29 cellular contexts compared by ENCODE assay signal in the genomic region with DNA sequence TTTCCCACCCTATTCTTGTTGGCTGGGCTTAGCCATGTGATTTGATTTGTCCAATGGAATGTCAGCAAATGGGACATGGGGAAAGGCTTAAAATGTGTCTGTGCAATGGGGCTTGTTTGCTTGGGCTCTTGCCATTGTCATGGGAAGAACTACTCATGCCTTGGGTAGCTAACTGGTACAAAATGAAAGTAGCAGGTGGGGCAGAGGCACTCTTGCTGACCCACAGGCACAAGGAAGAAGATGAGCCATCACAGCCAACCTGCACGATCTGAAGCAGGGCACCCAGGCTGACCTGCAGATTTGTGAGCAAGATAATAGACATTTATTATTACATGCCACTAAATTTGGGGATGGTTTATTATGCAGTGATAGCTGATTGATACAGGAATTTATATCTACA.
"Had no signal": no experiment of that assay in that cellular context is flagged by ENCODE, and none has a peak within 500 bp of the region (broad histone marks: within the 10 kb centered on the region; RNA-seq: fewer than 3 reads in every experiment).

No MANE protein-coding gene starts in this region.

- H3K4me3 ChIP-seq: stomach, suprapubic skin, testis, thoracic aorta, thyroid gland, tibial artery, tibial nerve, transverse colon, upper lobe of left lung, upper lobe of right lung, uterus, vagina had no signal

- H3K9me3 ChIP-seq: stomach, testis, thoracic aorta, thyroid gland, tibial artery, tibial nerve, transverse colon, upper lobe of right lung, uterus, vagina had no signal

- H3K4me1 ChIP-seq: stomach, suprapubic skin, testis, thyroid gland, tibial artery, tibial nerve, transverse colon, upper lobe of left lung, upper lobe of right lung, uterus, vagina had no signal

- H3K36me3 ChIP-seq: stomach, suprapubic skin, thoracic aorta, thyroid gland, tibial artery, tibial nerve, transverse colon, upper lobe of left lung, upper lobe of right lung, uterus, vagina had no signal

- H3K27ac ChIP-seq: stomach, suprapubic skin, testis, thoracic aorta, thyroid gland, tibial artery, tibial nerve, transverse colon, upper lobe of left lung, upper lobe of right lung, uterus, vagina had no signal

- FAIRE-seq: urothelium cell line had no signal

- ATAC-seq: stimulated activated effector memory CD8-positive, alpha-beta T cell treated with anti-CD3 and anti-CD28 coated beads, Interleukin-12 subunit alpha, Interleukin-12 subunit beta, amount 100 ng/mL, for 72 hours; stimulated activated memory B cell treated with anti-CD40 and anti-IgM and Interleukin-4, amounts not matched to agents 10 μg/mL and 1 μg/mL and 100 μg/mL, for 72 hours; stimulated activated naive B cell treated with anti-CD40 and anti-IgM and Interleukin-4, amounts not matched to agents 10 μg/mL and 1 μg/mL and 100 μg/mL, for 72 hours; stimulated activated naive CD8-positive, alpha-beta T cell treated with anti-CD3 and anti-CD28 coated beads, Interleukin-15, amount 100 ng/mL, for 72 hours; stimulated activated naive CD8-positive, alpha-beta T cell treated with anti-CD3 and anti-CD28 coated beads, Interleukin-15, Interleukin-2, amounts not matched to agents 100 U/mL and 50 U/mL, for 24 hours; upper lobe of right lung had no signal

- H3K27me3 Mint-ChIP-seq: stimulated activated memory B cell treated with anti-CD40 and anti-IgM and Interleukin-4, amounts not matched to agents 10 μg/mL and 1 μg/mL and 100 μg/mL, for 72 hours; type B pancreatic cell had no signal

- H3K4me1 Mint-ChIP-seq: stimulated activated effector memory CD8-positive, alpha-beta T cell treated with anti-CD3 and anti-CD28 coated beads, Interleukin-12 subunit alpha, Interleukin-12 subunit beta, amount 100 ng/mL, for 72 hours; stimulated activated memory B cell treated with anti-CD40 and anti-IgM and Interleukin-4, amounts not matched to agents 10 μg/mL and 1 μg/mL and 100 μg/mL, for 72 hours; stimulated activated naive B cell treated with anti-CD40 and anti-IgM and Interleukin-4, amounts not matched to agents 10 μg/mL and 1 μg/mL and 100 μg/mL, for 72 hours; stimulated activated naive CD8-positive, alpha-beta T cell treated with anti-CD3 and anti-CD28 coated beads, Interleukin-15, amount 100 ng/mL, for 72 hours had no signal

- H3K36me3 Mint-ChIP-seq: stimulated activated effector memory CD8-positive, alpha-beta T cell treated with anti-CD3 and anti-CD28 coated beads, Interleukin-12 subunit alpha, Interleukin-12 subunit beta, amount 100 ng/mL, for 72 hours; stimulated activated memory B cell treated with anti-CD40 and anti-IgM and Interleukin-4, amounts not matched to agents 10 μg/mL and 1 μg/mL and 100 μg/mL, for 72 hours; stimulated activated naive B cell treated with anti-CD40 and anti-IgM and Interleukin-4, amounts not matched to agents 10 μg/mL and 1 μg/mL and 100 μg/mL, for 72 hours; type B pancreatic cell had no signal

- H3K4me3 Mint-ChIP-seq: stimulated activated effector memory CD8-positive, alpha-beta T cell treated with anti-CD3 and anti-CD28 coated beads, Interleukin-12 subunit alpha, Interleukin-12 subunit beta, amount 100 ng/mL, for 72 hours; stimulated activated memory B cell treated with anti-CD40 and anti-IgM and Interleukin-4, amounts not matched to agents 10 μg/mL and 1 μg/mL and 100 μg/mL, for 72 hours; stimulated activated naive B cell treated with anti-CD40 and anti-IgM and Interleukin-4, amounts not matched to agents 10 μg/mL and 1 μg/mL and 100 μg/mL, for 72 hours; stimulated activated naive CD8-positive, alpha-beta T cell treated with anti-CD3 and anti-CD28 coated beads, Interleukin-15, amount 100 ng/mL, for 72 hours; stimulated activated naive CD8-positive, alpha-beta T cell treated with anti-CD3 and anti-CD28 coated beads, Interleukin-15, Interleukin-2, amounts not matched to agents 100 ng/mL and 50 ng/mL, for 24 hours; type B pancreatic cell had no signal

- H3K9me3 Mint-ChIP-seq: stimulated activated effector memory CD8-positive, alpha-beta T cell treated with anti-CD3 and anti-CD28 coated beads, Interleukin-12 subunit alpha, Interleukin-12 subunit beta, amount 100 ng/mL, for 72 hours; stimulated activated naive B cell treated with anti-CD40 and anti-IgM and Interleukin-4, amounts not matched to agents 10 μg/mL and 1 μg/mL and 100 μg/mL, for 72 hours; stimulated activated naive CD8-positive, alpha-beta T cell treated with anti-CD3 and anti-CD28 coated beads, Interleukin-15, Interleukin-2, amounts not matched to agents 100 ng/mL and 50 ng/mL, for 24 hours; type B pancreatic cell had no signal

- H3K27me3 ChIP-seq: stomach, suprapubic skin, testis, thyroid gland, tibial artery, tibial nerve, transverse colon, upper lobe of left lung, uterus, vagina had no signal

- DNase-seq: stimulated activated CD4-positive, alpha-beta T cell treated with anti-CD3 and anti-CD28 coated beads, Interleukin-2, amount 100 ng/mL, for 48 hours; stimulated activated CD4-positive, alpha-beta T cell treated with anti-CD3 and anti-CD28 coated beads, Interleukin-4, amount 100 ng/mL, for 1 hour; stimulated activated CD4-positive, alpha-beta T cell treated with anti-CD3 and anti-CD28 coated beads, Interleukin-4, amount 100 ng/mL, for 24 hours; stimulated activated CD4-positive, alpha-beta T cell treated with anti-CD3 and anti-CD28 coated beads, Interleukin-4, amount 100 ng/mL, for 4 hours; stimulated activated CD8-positive, alpha-beta memory T cell treated with anti-CD3 and anti-CD28 coated beads, Interleukin-4, amount 100 ng/mL, for 48 hours; stimulated activated naive B cell treated with anti-CD40 and anti-IgM and Interleukin-4, amounts not matched to agents 10 μg/mL and 1 μg/mL and 100 μg/mL, for 72 hours; stimulated activated naive CD4-positive, alpha-beta T cell; stimulated activated naive CD4-positive, alpha-beta T cell treated with Interleukin-2 at 50 U/mL for 16 hours; stimulated activated naive CD8-positive, alpha-beta T cell treated with anti-CD3 and anti-CD28 coated beads, Interleukin-15, amount 100 ng/mL, for 72 hours; stimulated activated naive CD8-positive, alpha-beta T cell treated with anti-CD3 and anti-CD28 coated beads, Interleukin-15, Interleukin-2, amounts not matched to agents 100 U/mL and 50 U/mL, for 24 hours; stomach; substantia nigra; testis; thyroid gland; tibial artery; transverse colon; trophoblast cell; upper lobe of left lung; upper lobe of right lung; uterus had no signal
